In the genomic region with DNA sequence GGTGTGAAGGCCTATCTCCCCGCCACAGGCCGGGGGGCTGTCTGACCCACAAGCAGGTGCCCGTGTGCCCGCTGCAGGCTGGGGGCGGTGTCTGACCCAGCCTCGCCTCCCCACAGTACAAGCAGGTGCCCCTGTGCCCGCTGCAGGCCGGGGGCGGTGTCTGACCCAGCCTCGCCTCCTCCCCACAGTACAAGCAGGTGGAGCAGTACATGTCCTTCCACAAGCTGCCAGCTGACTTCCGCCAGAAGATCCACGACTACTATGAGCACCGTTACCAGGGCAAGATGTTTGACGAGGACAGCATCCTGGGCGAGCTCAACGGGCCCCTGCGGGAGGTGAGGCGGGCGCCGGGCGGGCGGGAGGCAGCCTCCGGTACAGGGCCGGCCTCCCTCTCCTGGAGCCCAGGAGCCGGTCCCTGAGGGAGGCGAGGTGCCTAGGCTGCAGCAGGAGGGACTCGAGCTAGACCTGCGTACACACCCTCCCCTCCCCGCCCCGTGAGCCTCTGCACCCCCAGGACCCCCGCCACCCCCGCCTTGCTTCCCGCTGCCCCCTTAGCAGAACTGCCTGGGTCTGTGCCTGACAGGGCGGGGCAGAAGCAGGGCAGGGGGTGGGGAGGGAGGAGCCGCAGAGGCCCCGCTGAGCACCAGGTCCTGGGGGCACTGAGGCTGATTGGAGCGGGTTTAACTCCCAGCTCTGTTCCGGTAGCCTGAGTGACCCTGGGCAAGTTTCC, we compare ENCODE assay signal across 8 cellular contexts. TPM values are rescaled to one million over a fixed set of nuclear protein-coding genes. Genes with fewer than 3 reads are reported as not detected.
DNase-seq lines count a peak whose midpoint lies in the region; ATAC-seq and TF ChIP-seq lines count a peak whose summit lies in the region.

No MANE protein-coding gene starts in this region.

- peaks cover 32% of the 10 kb centered on the region for H3K4me1 Mint-ChIP-seq in activated naive CD4-positive, alpha-beta T cell treated with anti-CD3 and anti-CD28 coated beads, Interleukin-2, amount 10 ng/mL, durations not matched to agents 7 days and 5 days

- H3K27me3 ChIP-seq in AG04450 (ENCODE audit: control insufficient read depth, insufficient read depth, low read length) (no peaks in the 10 kb centered on the region), mononuclear cell (ENCODE audit: insufficient read depth, low read length) (no peaks in the 10 kb centered on the region), aorta (ENCODE audit: control insufficient read depth in 1 of 2, insufficient read depth in 2 of 2, low read length in 1 of 2) (no peaks in the 10 kb centered on the region)

- H3K4me3 ChIP-seq in AG04450 (ENCODE audit: low read depth, low read length) (no peak overlapping the region), mononuclear cell (ENCODE audit: low read length) (peak overlapping the region; percentile 24), aorta (ENCODE audit: low read length in 2 of 2) (no peak overlapping the region)

- in situ Hi-C loops in KBM-7 (cut with MboI; ENCODE audit: low pct_unique_long_range_greater_than_20kb, low sequenced_read_pairs): no loop called here

- peak overlapping the region; percentile 97 for H3K27ac Mint-ChIP-seq in activated naive CD4-positive, alpha-beta T cell treated with anti-CD3 and anti-CD28 coated beads, Interleukin-2, amount 10 ng/mL, durations not matched to agents 7 days and 5 days

- intact Hi-C loops in aorta (cut with DNase I): no loop called here

- H3K27me3 Mint-ChIP-seq in activated naive CD4-positive, alpha-beta T cell treated with anti-CD3 and anti-CD28 coated beads, Interleukin-2, amount 10 ng/mL, durations not matched to agents 7 days and 5 days: no peaks in the 10 kb centered on the region

- CTCF ChIA-PET in AG04450 (lab: Charles Lee): no interaction called here
- CTCF ChIA-PET in activated naive CD4-positive, alpha-beta T cell treated with anti-CD3 and anti-CD28 coated beads, Interleukin-2, amount 10 ng/mL, durations not matched to agents 7 days and 5 days (lab: Charles Lee): interaction anchor here (1.0 to 1.4 kb wide), 3 partner anchors 18 to 100 kb away, joined by 3 to 4 read pairs (median 3); no protein-coding TSS in a partner anchor

- H3K4me1 ChIP-seq in mononuclear cell (ENCODE audit: insufficient read depth, low read length) (peaks cover 30% of the 10 kb centered on the region), aorta (ENCODE audit: control insufficient read depth in 1 of 2, insufficient read depth in 2 of 2, low read length in 2 of 2) (no peaks in the 10 kb centered on the region)

- WGBS in aorta, 2 donors: 77 to 82% methylated on average over 29 to 38 of the region's 38 CpGs

- ATAC-seq in aorta (ENCODE audit: low FRiP score): no peak
- no peak for ATAC-seq in HG02885 (IDR thresholded peaks at IDR 0.05; ENCODE audit: poor library complexity, unreplicated experiment)

- H3K27ac ChIP-seq in AG04450 (ENCODE audit: low read depth, low read length) (peak overlapping the region; percentile 87), aorta (ENCODE audit: low read depth in 1 of 2, low read length in 2 of 2) (no peak overlapping the region)

- H3K9me3 ChIP-seq in AG04450 (ENCODE audit: control insufficient read depth, insufficient read depth, low read length): no peaks in the 10 kb centered on the region; the same call in 1 of the 2 replicates
- H3K9me3 ChIP-seq in mononuclear cell (ENCODE audit: low read depth, low read length): no peaks in the 10 kb centered on the region
- no peaks in the 10 kb centered on the region for H3K9me3 ChIP-seq in aorta (ENCODE audit: control insufficient read depth, low read length)

- no peak for TF ChIP-seq CTCF in AG04450 (IDR thresholded peaks at IDR 0.05; ENCODE audit: low read depth, low read length)

- H3K36me3 Mint-ChIP-seq in activated naive CD4-positive, alpha-beta T cell treated with anti-CD3 and anti-CD28 coated beads, Interleukin-2, amount 10 ng/mL, durations not matched to agents 7 days and 5 days: peaks cover 15% of the 10 kb centered on the region

- H3K36me3 ChIP-seq in aorta (ENCODE audit: control insufficient read depth in 1 of 2, insufficient read depth in 2 of 2, low read length in 1 of 2): no peaks in the 10 kb centered on the region

- no peaks in the 10 kb centered on the region for H3K9me3 Mint-ChIP-seq in activated naive CD4-positive, alpha-beta T cell treated with anti-CD3 and anti-CD28 coated beads, Interleukin-2, amount 10 ng/mL, durations not matched to agents 7 days and 5 days

- peak overlapping the region; percentile 93 for H3K4me3 Mint-ChIP-seq in activated naive CD4-positive, alpha-beta T cell treated with anti-CD3 and anti-CD28 coated beads, Interleukin-2, amount 10 ng/mL, durations not matched to agents 7 days and 5 days

- POLR2A ChIA-PET in AG04450 (lab: Yijun Ruan, JAX): no interaction called here

- no peak for DNase-seq in AG04450 (ENCODE audit: low read depth, low spot score)
- peak; percentile 33 for DNase-seq in KBM-7
- peak; percentile 78 for DNase-seq in activated naive CD4-positive, alpha-beta T cell treated with anti-CD3 and anti-CD28 coated beads, Interleukin-2, amount 10 ng/mL, durations not matched to agents 7 days and 5 days
- no peak for DNase-seq in retina
- no peak for DNase-seq in aorta
- DNase-seq in OCI-M1 (lab: John Stamatoyannopoulos, UW): no peak

RNA-seq across cellular contexts. Expression of a gene that starts 20.6 kb away (rescaled TPM):
- polyA plus RNA-seq in AG04450 (2011; rRNA removed): 0.33 and 0.58 TPM in 2 replicates
- 1.2 and 2.1 TPM in 2 replicates for polyA minus RNA-seq in AG04450 (2011; rRNA and poly(A)+ RNA removed)
- total RNA-seq in mononuclear cell: 0.21 TPM
- under 1 TPM; 0.19 to 0.30 TPM for total RNA-seq in aorta
- under 1 TPM; 0.08 to 0.13 TPM for polyA plus RNA-seq in aorta

RNA-seq across cellular contexts. Expression of a gene that starts 23.1 kb away (rescaled TPM):
- polyA plus RNA-seq in AG04450 (2011; rRNA removed) (15.5 and 21.1 TPM in 2 replicates), aorta (10 to 100 TPM; 10.1 to 76.6 TPM)
- polyA minus RNA-seq in AG04450 (2011; rRNA and poly(A)+ RNA removed): 40.1 and 63.1 TPM in 2 replicates
- total RNA-seq in mononuclear cell (16.8 TPM), aorta (10 to 100 TPM; 19.9 to 33.3 TPM)

RNA-seq across cellular contexts. Expression of a gene that starts 29.4 kb away (rescaled TPM):
- not detected in 2 replicates for polyA plus RNA-seq in AG04450 (2011; rRNA removed)
- not detected in 2 replicates for polyA minus RNA-seq in AG04450 (2011; rRNA and poly(A)+ RNA removed)
- 0.10 TPM for total RNA-seq in mononuclear cell
- total RNA-seq in aorta: under 1 TPM; 0.36 to 0.45 TPM
- 1 to 10 TPM in 1 of 2 donors, under 1 TPM in 1; 0.63 to 4.8 TPM for polyA plus RNA-seq in aorta

RNA-seq across cellular contexts. Expression of a gene that starts 37.8 kb away (rescaled TPM):
- polyA plus RNA-seq in AG04450 (2011; rRNA removed) (404 and 515 TPM in 2 replicates), aorta (100 to 1,000 TPM; 239 to 436 TPM)
- polyA minus RNA-seq in AG04450 (2011; rRNA and poly(A)+ RNA removed): 165 and 222 TPM in 2 replicates
- total RNA-seq in mononuclear cell (94.2 TPM), aorta (100 to 1,000 TPM; 264 to 281 TPM)

RNA-seq across cellular contexts. Expression of a gene that starts 52.8 kb away (rescaled TPM):
- polyA plus RNA-seq in AG04450 (2011; rRNA removed) (1.7 and 3.1 TPM in 2 replicates), aorta (10 to 100 TPM; 18.3 to 38.5 TPM)
- polyA minus RNA-seq in AG04450 (2011; rRNA and poly(A)+ RNA removed): 1.7 and 2.0 TPM in 2 replicates
- total RNA-seq in mononuclear cell (80.6 TPM), aorta (10 to 100 TPM; 26.7 to 26.9 TPM)

Comparison
In these comparisons a context has a peak if more than half of its experiments do, and no peak if none do; other contexts are left out.
1. DNase-seq: peak in KBM-7 (single experiment) and activated naive CD4-positive, alpha-beta T cell treated with anti-CD3 and anti-CD28 coated beads, Interleukin-2, amount 10 ng/mL, durations not matched to agents 7 days and 5 days (single experiment); none in AG04450 (single experiment), retina (single experiment), aorta (0 of 2) and OCI-M1 (single experiment).